Comparison of ENCODE assay signal across 19 cellular contexts in the genomic region with DNA sequence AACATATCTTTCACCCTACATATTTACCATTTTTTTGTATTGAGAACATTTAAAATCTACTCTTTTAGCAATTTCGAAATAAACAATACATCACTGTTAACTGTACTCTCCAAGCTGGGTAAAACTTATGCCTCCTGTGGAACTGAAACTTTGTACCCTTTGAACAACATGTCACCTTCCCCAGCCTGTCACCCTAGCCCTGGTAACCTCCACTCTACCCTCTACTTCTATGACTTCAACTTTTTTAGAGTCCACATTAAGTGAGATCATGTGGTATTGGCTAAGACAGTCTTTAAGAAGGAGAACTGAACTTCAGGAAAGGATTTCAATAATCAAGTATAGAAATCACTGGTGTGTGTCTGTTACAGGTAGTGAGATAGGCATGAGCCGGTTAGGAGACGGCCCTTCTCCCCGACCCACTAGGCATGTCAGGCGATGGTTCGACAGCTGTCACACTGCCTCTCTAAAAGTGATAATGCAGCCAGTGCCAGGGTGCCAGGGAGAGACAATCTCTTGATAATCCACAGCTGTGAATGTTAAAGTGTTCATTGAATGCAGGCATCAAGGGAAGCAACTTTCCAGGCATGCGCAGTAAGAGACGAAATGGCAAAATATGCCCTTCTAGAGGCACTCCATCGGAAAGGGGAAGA.
DNase-seq lines count a peak whose midpoint lies in the region; ATAC-seq, FAIRE-seq and TF ChIP-seq lines count a peak whose summit lies in the region.
"Had no signal": no experiment of that assay in that cellular context is flagged by ENCODE, and none has a peak within 500 bp of the region (broad histone marks: within the 10 kb centered on the region; RNA-seq: fewer than 3 reads in every experiment).

No MANE protein-coding gene starts in this region.

- H3K9me3 Mint-ChIP-seq in activated CD4-positive, alpha-beta T cell treated with anti-CD3 and anti-CD28 coated beads, Interleukin-2, amount 10 ng/mL, durations not matched to agents 24 days and 14 days: no peaks in the 10 kb centered on the region
- peaks cover 4% of the 10 kb centered on the region for H3K9me3 Mint-ChIP-seq in neural progenitor cell
- H3K9me3 Mint-ChIP-seq: CD4-positive, alpha-beta T cell; GM23338 had no signal

- no peak for TF ChIP-seq EP300 in esophagus muscularis mucosa (IDR thresholded peaks at IDR 0.05)

- no peak for FAIRE-seq in GM12892 (lab: Jason Lieb, UNC)
- FAIRE-seq: H54 had no signal

- no peaks in the 10 kb centered on the region for H3K27me3 ChIP-seq in esophagus muscularis mucosa
- no peaks in the 10 kb centered on the region for H3K27me3 ChIP-seq in neural progenitor cell

- TF ChIP-seq POLR2A in esophagus muscularis mucosa (IDR thresholded peaks at IDR 0.05; ENCODE audit: low read depth): no peak
- TF ChIP-seq POLR2A in GM12892 (IDR thresholded peaks at IDR 0.05; ENCODE audit: low read depth, low read length): no peak

- H2AFZ ChIP-seq in neural progenitor cell (replicated peaks): no peak overlapping the region
- H2AFZ ChIP-seq: GM23338 had no signal

- H3K4me1 ChIP-seq in esophagus muscularis mucosa (peaks cover 0 to 19% (median 14%) of the 10 kb centered on the region in 4 donors), neural progenitor cell (peaks cover 5% of the 10 kb centered on the region)
- H3K4me1 ChIP-seq: Caco-2 had no signal

- 94% methylated on average over 9 of the region's 9 CpGs for WGBS in esophagus muscularis mucosa

- TF ChIP-seq CTCF in esophagus muscularis mucosa (IDR thresholded peaks at IDR 0.05) (no peak), neural progenitor cell (IDR thresholded peaks at IDR 0.05) (no peak)

- H3K9me3 ChIP-seq in esophagus muscularis mucosa (no peaks in the 10 kb centered on the region), neural progenitor cell (ENCODE audit: low read depth) (no peaks in the 10 kb centered on the region)
- H3K9me3 ChIP-seq: Caco-2 had no signal

- no peaks in the 10 kb centered on the region for H3K36me3 Mint-ChIP-seq in activated CD4-positive, alpha-beta T cell treated with anti-CD3 and anti-CD28 coated beads, Interleukin-2, amount 10 ng/mL, durations not matched to agents 24 days and 14 days (ENCODE audit: low read depth)
- no peaks in the 10 kb centered on the region for H3K36me3 Mint-ChIP-seq in neural progenitor cell

- H3K4me2 ChIP-seq in neural progenitor cell: no peak overlapping the region
- H3K4me2 ChIP-seq: BLaER1 treated with 17β-estradiol and CSF1 and Interleukin-3, amounts not matched to agents 10 nM and 100 nM; GM23338 had no signal

- intact Hi-C loops in activated CD4-positive, alpha-beta T cell treated with anti-CD3 and anti-CD28 coated beads, Interleukin-2, amount 10 ng/mL, durations not matched to agents 24 days and 14 days (cut with micrococcal nuclease): no loop called here
- intact Hi-C loops in esophagus muscularis mucosa (cut with DNase I): no loop called here

- no peak for ATAC-seq in GM21515 (IDR thresholded peaks at IDR 0.05; ENCODE audit: unreplicated experiment)
- ATAC-seq: GM23338 had no signal

- no peaks in the 10 kb centered on the region for H3K79me2 ChIP-seq in neural progenitor cell (ENCODE audit: low read depth)

- peaks cover 14% of the 10 kb centered on the region for H3F3A ChIP-seq in neural progenitor cell (ENCODE audit: low read depth)

- H3K4me3 ChIP-seq in esophagus muscularis mucosa (no peak overlapping the region), neural progenitor cell (no peak overlapping the region)
- H3K4me3 ChIP-seq: BLaER1 treated with 17β-estradiol and CSF1 and Interleukin-3, amounts not matched to agents 10 nM and 100 nM; GM23338 had no signal

- H3K36me3 ChIP-seq in esophagus muscularis mucosa: no peaks in the 10 kb centered on the region
- no peaks in the 10 kb centered on the region for H3K36me3 ChIP-seq in neural progenitor cell
- H3K36me3 ChIP-seq: BLaER1 treated with 17β-estradiol and CSF1 and Interleukin-3, amounts not matched to agents 10 nM and 100 nM had no signal

- no peak overlapping the region for H3K4me3 Mint-ChIP-seq in activated CD4-positive, alpha-beta T cell treated with anti-CD3 and anti-CD28 coated beads, Interleukin-2, amount 10 ng/mL, durations not matched to agents 24 days and 14 days
- H3K4me3 Mint-ChIP-seq in neural progenitor cell: no peak overlapping the region
- H3K4me3 Mint-ChIP-seq: B cell; CD4-positive, alpha-beta T cell; GM23338 had no signal

- no peaks in the 10 kb centered on the region for H4K20me1 ChIP-seq in neural progenitor cell (ENCODE audit: low read depth)
- H4K20me1 ChIP-seq: BLaER1 treated with 17β-estradiol and CSF1 and Interleukin-3, amounts not matched to agents 10 nM and 100 nM had no signal

- H3K27ac ChIP-seq in esophagus muscularis mucosa (replicated peaks in 1 of 4) (no peak overlapping the region), neural progenitor cell (no peak overlapping the region)
- H3K27ac ChIP-seq: BLaER1 treated with 17β-estradiol and CSF1 and Interleukin-3, amounts not matched to agents 10 nM and 100 nM had no signal

- DNase-seq in activated CD4-positive, alpha-beta T cell treated with anti-CD3 and anti-CD28 coated beads, Interleukin-2, amount 10 ng/mL, durations not matched to agents 24 days and 14 days: peak; percentile 54
- DNase-seq in activated CD4-positive, alpha-beta T cell treated with anti-CD3 and anti-CD28 coated beads, Interleukin-2, amount 50 U/mL, for 4 hours: no peak
- DNase-seq in esophagus muscularis mucosa (ENCODE audit: extremely low spot score): peak; percentile 70
- DNase-seq in neural progenitor cell (ENCODE audit: low spot score): no peak
- no peak for DNase-seq in AML-193 (lab: John Stamatoyannopoulos, UW)
- no peak for DNase-seq in DMS 273 treated with DMSO at 0.1 percent for 48 hours (lab: John Stamatoyannopoulos, UW)
- no peak for DNase-seq in GM12892 (ENCODE audit: insufficient read length)
- DNase-seq: 8988T; Caco-2; CD4-positive, alpha-beta T cell; DMS153; DMS79 treated with DMSO at 0.1 percent for 48 hours; GF-D8; HCEC 1CT had no signal

- no peak overlapping the region for H3K9ac ChIP-seq in neural progenitor cell
- H3K9ac ChIP-seq: BLaER1 treated with 17β-estradiol and CSF1 and Interleukin-3, amounts not matched to agents 10 nM and 100 nM had no signal

- H3K27ac Mint-ChIP-seq in activated CD4-positive, alpha-beta T cell treated with anti-CD3 and anti-CD28 coated beads, Interleukin-2, amount 10 ng/mL, durations not matched to agents 24 days and 14 days: no peak overlapping the region
- peak overlapping the region; percentile 69 for H3K27ac Mint-ChIP-seq in neural progenitor cell
- H3K27ac Mint-ChIP-seq: B cell; CD4-positive, alpha-beta T cell; GM23338 had no signal

- H3K27me3 Mint-ChIP-seq in activated CD4-positive, alpha-beta T cell treated with anti-CD3 and anti-CD28 coated beads, Interleukin-2, amount 10 ng/mL, durations not matched to agents 24 days and 14 days: peaks cover 8% of the 10 kb centered on the region
- H3K27me3 Mint-ChIP-seq in neural progenitor cell (ENCODE audit: insufficient read depth, low read depth): peaks cover 4% of the 10 kb centered on the region

- peaks cover 2% of the 10 kb centered on the region for H3K4me1 Mint-ChIP-seq in activated CD4-positive, alpha-beta T cell treated with anti-CD3 and anti-CD28 coated beads, Interleukin-2, amount 10 ng/mL, durations not matched to agents 24 days and 14 days
- H3K4me1 Mint-ChIP-seq in neural progenitor cell: peaks cover 4% of the 10 kb centered on the region

Comparison
In these comparisons a context has a peak if more than half of its experiments do, and no peak if none do; other contexts are left out.
1. DNase-seq: peak in activated CD4-positive, alpha-beta T cell treated with anti-CD3 and anti-CD28 coated beads, Interleukin-2, amount 10 ng/mL, durations not matched to agents 24 days and 14 days (single experiment) and esophagus muscularis mucosa (single experiment); none in activated CD4-positive, alpha-beta T cell treated with anti-CD3 and anti-CD28 coated beads, Interleukin-2, amount 50 U/mL, for 4 hours (0 of 2), neural progenitor cell (single experiment), AML-193 (0 of 2), DMS 273 treated with DMSO at 0.1 percent for 48 hours (single experiment) and GM12892 (single experiment).